Comparison of ENCODE assay signal across 1 cellular context in genomic region chr10:102462512-102463054, GRCh38.
TF ChIP-seq lines count a peak whose summit lies in the region.

No MANE protein-coding gene starts in this region.

TF ChIP-seq in GM12878, 131 proteins besides CTCF, POLR2A, EP300 and RAD21:
- TF ChIP-seq ZNF592 (IDR thresholded peaks at IDR 0.05) = no peak
- no peak for TF ChIP-seq STAT3 (IDR thresholded peaks at IDR 0.05; ENCODE audit: low read depth, low read length)
- no peak for TF ChIP-seq SKIL (IDR thresholded peaks at IDR 0.05; ENCODE audit: low read depth, poor library complexity, severe bottlenecking)
- no peak for TF ChIP-seq GABPA (IDR thresholded peaks at IDR 0.05; ENCODE audit: low read depth)
- TF ChIP-seq IKZF2 (IDR thresholded peaks at IDR 0.05) = no peak
- TF ChIP-seq E2F8 (IDR thresholded peaks at IDR 0.05; ENCODE audit: low read depth, partially characterized antibody) = no peak
- TF ChIP-seq PRDM15 (CRISPR knock-in tag; IDR thresholded peaks at IDR 0.05) = no peak
- TF ChIP-seq SRF (IDR thresholded peaks at IDR 0.05; ENCODE audit: low read depth in 2 of 2, low read length in 2 of 2) = no peak
